Comparison of ENCODE assay signal across 9 cellular contexts in the genomic region with DNA sequence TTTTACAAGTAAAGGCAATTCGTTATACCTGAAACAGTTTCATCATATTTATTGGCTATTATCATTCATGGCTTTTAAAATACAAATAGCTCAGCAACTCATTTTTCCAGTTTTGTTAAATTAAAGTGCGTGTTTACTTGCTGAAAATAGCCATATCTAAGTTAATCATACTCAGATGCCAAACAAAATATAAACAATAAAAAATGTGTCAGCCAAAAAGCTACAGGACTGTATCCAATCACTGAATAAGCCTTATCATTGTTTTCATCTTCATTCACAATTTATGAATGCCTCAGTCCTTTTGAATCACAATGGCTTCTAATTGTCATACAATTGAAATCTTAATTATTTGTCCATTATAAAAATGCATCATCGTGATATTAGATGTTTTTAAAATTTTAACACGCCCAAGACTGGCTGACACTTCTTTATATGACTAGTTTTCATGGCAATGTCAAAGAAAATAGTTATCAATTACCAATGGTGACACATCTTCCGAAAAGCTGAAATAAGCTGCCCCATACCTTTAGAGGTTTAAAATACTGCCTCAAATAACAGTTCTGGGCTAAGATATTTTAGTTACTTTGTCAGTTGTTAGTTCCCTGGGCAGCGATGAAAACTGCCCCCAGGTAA. TPM values are rescaled to one million over a fixed set of nuclear protein-coding genes. Genes with fewer than 3 reads are reported as not detected.
DNase-seq lines count a peak whose midpoint lies in the region; ATAC-seq, FAIRE-seq and TF ChIP-seq lines count a peak whose summit lies in the region.
"Had no signal": no experiment of that assay in that cellular context is flagged by ENCODE, and none has a peak within 500 bp of the region (broad histone marks: within the 10 kb centered on the region; RNA-seq: fewer than 3 reads in every experiment).

No MANE protein-coding gene starts in this region.

- no peak for TF ChIP-seq RAD21 in neural cell (conservative IDR thresholded peaks at IDR 0.05)

- TF ChIP-seq CTCF in 22Rv1 (IDR thresholded peaks at IDR 0.05) (no peak), PC-9 (conservative IDR thresholded peaks at IDR 0.05) (no peak), esophagus muscularis mucosa (IDR thresholded peaks at IDR 0.05) (no peak), neural cell (IDR thresholded peaks at IDR 0.05; ENCODE audit: poor library complexity, severe bottlenecking) (no peak)

- H3K27me3 ChIP-seq in PC-9 (ENCODE audit: insufficient read depth, low read depth) (no peaks in the 10 kb centered on the region), esophagus muscularis mucosa (no peaks in the 10 kb centered on the region), neural cell (ENCODE audit: insufficient read depth, low read depth, low read length) (peaks cover 53% of the 10 kb centered on the region)

- H2AFZ ChIP-seq in PC-9 = peak overlapping the region; percentile 62; the same call in 1 of the 2 replicates
- no peak overlapping the region for H2AFZ ChIP-seq in neural cell (ENCODE audit: low read depth, low read length)

- H3K79me2 ChIP-seq in PC-9 (ENCODE audit: low read depth) = peaks cover 65% of the 10 kb centered on the region
- peaks cover 5% of the 10 kb centered on the region for H3K79me2 ChIP-seq in neural cell (replicated peaks; ENCODE audit: insufficient read depth, low read length)

- ATAC-seq in GM21619 (IDR thresholded peaks at IDR 0.05; ENCODE audit: unreplicated experiment) = no peak
- no peak for ATAC-seq in left colon
- ATAC-seq: activated CD8-positive, alpha-beta T cell treated with anti-CD3 and anti-CD28 coated beads for 36 hours had no signal

- peak overlapping the region; percentile 98 for H3K4me3 ChIP-seq in PC-9
- H3K4me3 ChIP-seq in esophagus muscularis mucosa = peak overlapping the region; percentile 74 to 88 (median 86)
- H3K4me3 ChIP-seq in neural cell (ENCODE audit: low read length) = no peak overlapping the region

- no peak for FAIRE-seq in GM12892 (lab: Jason Lieb, UNC)

- no peak for TF ChIP-seq POLR2A in esophagus muscularis mucosa (IDR thresholded peaks at IDR 0.05; ENCODE audit: low read depth)
- TF ChIP-seq POLR2A in GM12892 (IDR thresholded peaks at IDR 0.05; ENCODE audit: low read depth, low read length) = no peak

- H3K27ac ChIP-seq in 22Rv1 (peak overlapping the region; percentile 96), PC-9 (peak overlapping the region; percentile 96), esophagus muscularis mucosa (replicated peaks in 1 of 4) (peak overlapping the region; percentile 93 to 99 (median 98)), neural cell (ENCODE audit: low read length) (no peak overlapping the region)

- H3F3A ChIP-seq in PC-9 (ENCODE audit: insufficient read depth, low read depth) = no peaks in the 10 kb centered on the region; the same call in 1 of the 2 replicates
- no peaks in the 10 kb centered on the region for H3F3A ChIP-seq in neural cell (ENCODE audit: insufficient read depth, low read length, poor library complexity, severe bottlenecking)

- WGBS in esophagus muscularis mucosa = 9% methylated on average over 6 of the region's 6 CpGs

- no peaks in the 10 kb centered on the region for H3K9me2 ChIP-seq in PC-9 (ENCODE audit: insufficient read depth)
- no peaks in the 10 kb centered on the region for H3K9me2 ChIP-seq in neural cell (ENCODE audit: insufficient read depth, low read length)

- peak overlapping the region; percentile 95 for H3K4me2 ChIP-seq in PC-9
- H3K4me2 ChIP-seq in neural cell (ENCODE audit: low read length) = no peak overlapping the region

- intact Hi-C loops in PC-9 (cut with micrococcal nuclease; ENCODE audit: unreplicated experiment) (loop anchor here (5.0 kb wide), 3 partner anchors 75 to 280 kb away; no protein-coding TSS in a partner anchor), esophagus muscularis mucosa (cut with DNase I) (loop anchor here (5.0 kb wide), 1 partner anchor 105 kb away; no protein-coding TSS in a partner anchor), left colon (cut with DNase I, micrococcal nuclease) (no loop called here)

- no peak for TF ChIP-seq EP300 in esophagus muscularis mucosa (IDR thresholded peaks at IDR 0.05)
- TF ChIP-seq EP300 in neural cell (conservative IDR thresholded peaks at IDR 0.05; ENCODE audit: poor library complexity, severe bottlenecking) = no peak

- H3K9me3 ChIP-seq in PC-9 (ENCODE audit: insufficient read depth, low read depth) (no peaks in the 10 kb centered on the region), esophagus muscularis mucosa (no peaks in the 10 kb centered on the region), neural cell (ENCODE audit: low read length) (no peaks in the 10 kb centered on the region)

- CTCF ChIA-PET in PC-9 (lab: Charles Lee) = no interaction called here

- H3K9ac ChIP-seq in neural cell (ENCODE audit: low read length) = no peak overlapping the region

- H3K36me3 ChIP-seq in PC-9 (ENCODE audit: low read depth) (no peaks in the 10 kb centered on the region), esophagus muscularis mucosa (peaks cover 0 to 3% (median 1%) of the 10 kb centered on the region in 4 donors), neural cell (ENCODE audit: insufficient read depth, low read length) (no peaks in the 10 kb centered on the region)

- peaks cover 6% of the 10 kb centered on the region; the same call in 1 of the 2 replicates for H4K20me1 ChIP-seq in PC-9 (ENCODE audit: insufficient read depth)
- no peaks in the 10 kb centered on the region for H4K20me1 ChIP-seq in neural cell (ENCODE audit: insufficient read depth)

- H3K4me1 ChIP-seq in PC-9 (replicated peaks; ENCODE audit: insufficient read depth) (peaks cover 28% of the 10 kb centered on the region), esophagus muscularis mucosa (peaks cover 20 to 60% (median 46%) of the 10 kb centered on the region in 4 donors)

- peak in 1 of 2 experiments; percentile 48 for DNase-seq in PC-9
- DNase-seq in esophagus muscularis mucosa (ENCODE audit: extremely low spot score) = no peak
- no peak for DNase-seq in GM12892 (ENCODE audit: insufficient read length)
- DNase-seq in NCI-H146 treated with DMSO at 0.1 percent for 48 hours (lab: John Stamatoyannopoulos, UW; ENCODE audit: unreplicated experiment) = no peak
- DNase-seq in left colon = no peak
- DNase-seq: activated CD8-positive, alpha-beta T cell treated with anti-CD3 and anti-CD28 coated beads for 36 hours had no signal

- POLR2A ChIA-PET in PC-9 (lab: Charles Lee; ENCODE audit: unreplicated experiment) = interaction anchor here (0.7 to 1.1 kb wide), 2 partner anchors 69 to 1044 kb away, joined by 4 to 16 read pairs; no protein-coding TSS in a partner anchor

- BruUV-seq in PC-9 (replicated peaks; lab: Mats Ljungman, UMichigan) = no TSS peak

TF ChIP-seq in neural cell, 6 proteins besides CTCF, POLR2A, EP300 and RAD21:
- no peak for TF ChIP-seq MXI1 (conservative IDR thresholded peaks at IDR 0.05; ENCODE audit: poor library complexity, severe bottlenecking)
- TF ChIP-seq POLR2AphosphoS5 (IDR thresholded peaks at IDR 0.05) = peak; percentile 15
- TF ChIP-seq TAF1 (IDR thresholded peaks at IDR 0.05; ENCODE audit: low read depth) = no peak
- no peak for TF ChIP-seq SMC3 (conservative IDR thresholded peaks at IDR 0.05; ENCODE audit: poor library complexity)
- no peak for TF ChIP-seq EZH2 (IDR thresholded peaks at IDR 0.05; ENCODE audit: borderline replicate concordance, insufficient read depth, low read length, poor library complexity, severe bottlenecking)
- no peak for TF ChIP-seq REST (IDR thresholded peaks at IDR 0.05; ENCODE audit: borderline replicate concordance)

RNA-seq across cellular contexts. Expression of gene NFIB, which starts 1.9 kb away (rescaled TPM):
- 29.0 and 35.1 TPM in 2 replicates for total RNA-seq in PC-9 (2021)
- 10 to 100 TPM; 38.1 to 64.4 (median 55.8) TPM for total RNA-seq in esophagus muscularis mucosa
- 0.18 and 0.73 TPM in 2 replicates for polyA plus RNA-seq in neural cell
- polyA minus RNA-seq in neural cell = 1.9 and 2.2 TPM in 2 replicates
- polyA plus RNA-seq in GM12892 (2012; ENCODE audit: missing spikeins) = not detected
- 10 to 100 TPM; 45.2 to 74.7 TPM for total RNA-seq in left colon
- total RNA-seq: activated CD8-positive, alpha-beta T cell treated with anti-CD3 and anti-CD28 coated beads for 36 hours had no signal

Comparison
In these comparisons a context has a peak if more than half of its experiments do, and no peak if none do; other contexts are left out.
1. intact Hi-C loops: an anchor here in PC-9 (5.0 kb wide) and esophagus muscularis mucosa (5.0 kb wide); none called in left colon.